ENCODE assay signal across 37 cellular contexts in genomic region chrX:20171887-20172286, GRCh38.
"Had no signal": no experiment of that assay in that cellular context is flagged by ENCODE, and none has a peak within 500 bp of the region (broad histone marks: within the 10 kb centered on the region; RNA-seq: fewer than 3 reads in every experiment).

No MANE protein-coding gene starts in this region.

- ATAC-seq: activated CD8-positive, alpha-beta T cell treated with anti-CD3 and anti-CD28 coated beads for 36 hours; activated naive CD4-positive, alpha-beta T cell treated with anti-CD3 and anti-CD28 coated beads, Interleukin-2, amount 50 U/mL, for 72 hours; activated T-cell treated with anti-CD3 and anti-CD28 coated beads, Interleukin-2, amount 50 U/mL, for 4 hours; activated T-cell treated with anti-CD3 and anti-CD28 coated beads, Interleukin-2, amount 50 U/mL, for 72 hours; activated T-helper 17 cell treated with anti-CD3 and anti-CD28 coated beads, Interleukin-2, amount 50 U/mL, for 72 hours had no signal

- H3K27me3 Mint-ChIP-seq: activated B cell treated with CpG ODN at 0.5 μM for 24 hours; activated CD4-positive, alpha-beta memory T cell treated with anti-CD3 and anti-CD28 coated beads for 36 hours; activated CD4-positive, alpha-beta T cell treated with anti-CD3 and anti-CD28 coated beads, Interleukin-2, amount 10 ng/mL, durations not matched to agents 24 days and 14 days; activated CD8-positive, alpha-beta T cell treated with anti-CD3 and anti-CD28 coated beads for 36 hours; activated naive CD8-positive, alpha-beta T cell treated with anti-CD3 and anti-CD28 coated beads for 36 hours; activated T-helper 17 cell treated with anti-CD3 and anti-CD28 coated beads, Interleukin-2, amount 50 U/mL, for 72 hours; brain; central memory CD8-positive, alpha-beta T cell had no signal

- H3K4me1 ChIP-seq: adrenal gland had no signal

- H3K4me3 ChIP-seq: adrenal gland had no signal

- FAIRE-seq: bronchial epithelial cell, TTC549 had no signal

- H3K4me3 Mint-ChIP-seq: activated B cell treated with CpG ODN at 0.5 μM for 24 hours; activated CD4-positive, alpha-beta memory T cell treated with anti-CD3 and anti-CD28 coated beads for 36 hours; activated CD4-positive, alpha-beta T cell treated with anti-CD3 and anti-CD28 coated beads, Interleukin-2, amount 10 ng/mL, durations not matched to agents 24 days and 14 days; activated CD8-positive, alpha-beta T cell treated with anti-CD3 and anti-CD28 coated beads for 36 hours; activated naive CD4-positive, alpha-beta T cell treated with anti-CD3 and anti-CD28 coated beads for 36 hours; activated naive CD8-positive, alpha-beta T cell treated with anti-CD3 and anti-CD28 coated beads for 36 hours; activated T-cell treated with anti-CD3 and anti-CD28 coated beads, Interleukin-2, amount 50 U/mL, for 4 hours; activated T-cell treated with anti-CD3 and anti-CD28 coated beads, Interleukin-2, amount 50 U/mL, for 72 hours; activated T-helper 1 cell treated with anti-CD3 and anti-CD28 coated beads, Interleukin-12 subunit alpha, Interleukin-12 subunit beta, Interleukin-2, Interleukin-4 antibody, amounts not matched to agents 30 ng/mL and 10 ng/mL and 1 ng/mL, durations not matched to agents 14 hours and 24 hours and 36 hours; activated T-helper 17 cell treated with anti-CD3 and anti-CD28 coated beads, Interleukin-2, amount 50 U/mL, for 72 hours; brain; central memory CD8-positive, alpha-beta T cell; T-helper 1 cell treated with Interleukin-12 subunit alpha and Interleukin-12 subunit beta and Interleukin-4 antibody, amounts not matched to agents 30 μg/mL and 1 μg/mL, for 36 hours; T-helper 2 cell treated with Interferon-gamma antibody and Interleukin-4, amounts not matched to agents 5 μg/mL and 100 μg/mL, for 36 hours had no signal

- H3K4me1 Mint-ChIP-seq: activated B cell treated with CpG ODN at 0.5 μM for 24 hours; activated CD4-positive, alpha-beta T cell treated with anti-CD3 and anti-CD28 coated beads, Interleukin-2, amount 10 ng/mL, durations not matched to agents 24 days and 14 days; activated naive CD8-positive, alpha-beta T cell treated with anti-CD3 and anti-CD28 coated beads for 36 hours; activated T-helper 17 cell treated with anti-CD3 and anti-CD28 coated beads, Interleukin-2, amount 50 U/mL, for 72 hours; brain; central memory CD8-positive, alpha-beta T cell had no signal

- H3K9me3 ChIP-seq: adrenal gland had no signal

- H3K27ac Mint-ChIP-seq: activated B cell treated with CpG ODN at 0.5 μM for 24 hours; activated CD4-positive, alpha-beta memory T cell treated with anti-CD3 and anti-CD28 coated beads for 36 hours; activated CD4-positive, alpha-beta T cell treated with anti-CD3 and anti-CD28 coated beads, Interleukin-2, amount 10 ng/mL, durations not matched to agents 24 days and 14 days; activated CD8-positive, alpha-beta T cell treated with anti-CD3 and anti-CD28 coated beads for 36 hours; activated naive CD4-positive, alpha-beta T cell treated with anti-CD3 and anti-CD28 coated beads for 36 hours; activated naive CD4-positive, alpha-beta T cell treated with anti-CD3 and anti-CD28 coated beads, Interleukin-2, amount 50 U/mL, for 72 hours; activated naive CD8-positive, alpha-beta T cell treated with anti-CD3 and anti-CD28 coated beads for 36 hours; activated T-cell treated with anti-CD3 and anti-CD28 coated beads, Interleukin-2, amount 50 U/mL, for 72 hours; activated T-helper 1 cell treated with anti-CD3 and anti-CD28 coated beads, Interleukin-12 subunit alpha, Interleukin-12 subunit beta, Interleukin-2, Interleukin-4 antibody, amounts not matched to agents 30 ng/mL and 10 ng/mL and 1 ng/mL, durations not matched to agents 14 hours and 24 hours and 36 hours; activated T-helper 17 cell treated with anti-CD3 and anti-CD28 coated beads, Interleukin-2, amount 50 U/mL, for 72 hours; brain; T-helper 1 cell treated with Interleukin-12 subunit alpha and Interleukin-12 subunit beta and Interleukin-4 antibody, amounts not matched to agents 30 μg/mL and 1 μg/mL, for 36 hours; T-helper 2 cell treated with Interferon-gamma antibody and Interleukin-4, amounts not matched to agents 5 μg/mL and 100 μg/mL, for 36 hours had no signal

- H3K9me3 Mint-ChIP-seq: activated B cell treated with CpG ODN at 0.5 μM for 24 hours; activated CD4-positive, alpha-beta memory T cell treated with anti-CD3 and anti-CD28 coated beads for 36 hours; activated CD4-positive, alpha-beta T cell treated with anti-CD3 and anti-CD28 coated beads, Interleukin-2, amount 10 ng/mL, durations not matched to agents 24 days and 14 days; activated CD8-positive, alpha-beta T cell treated with anti-CD3 and anti-CD28 coated beads for 36 hours; activated naive CD4-positive, alpha-beta T cell treated with anti-CD3 and anti-CD28 coated beads for 36 hours; activated naive CD4-positive, alpha-beta T cell treated with anti-CD3 and anti-CD28 coated beads, Interleukin-2, amount 50 U/mL, for 72 hours; activated naive CD8-positive, alpha-beta T cell treated with anti-CD3 and anti-CD28 coated beads for 36 hours; activated T-cell treated with anti-CD3 and anti-CD28 coated beads, Interleukin-2, amount 50 U/mL, for 4 hours; activated T-cell treated with anti-CD3 and anti-CD28 coated beads, Interleukin-2, amount 50 U/mL, for 72 hours; activated T-helper 1 cell treated with anti-CD3 and anti-CD28 coated beads, Interleukin-12 subunit alpha, Interleukin-12 subunit beta, Interleukin-2, Interleukin-4 antibody, amounts not matched to agents 30 ng/mL and 10 ng/mL and 1 ng/mL, durations not matched to agents 14 hours and 24 hours and 36 hours; activated T-helper 17 cell treated with anti-CD3 and anti-CD28 coated beads, Interleukin-2, amount 50 U/mL, for 72 hours; brain; central memory CD8-positive, alpha-beta T cell; T-helper 1 cell treated with Interleukin-12 subunit alpha and Interleukin-12 subunit beta and Interleukin-4 antibody, amounts not matched to agents 30 μg/mL and 1 μg/mL, for 36 hours; T-helper 2 cell treated with Interferon-gamma antibody and Interleukin-4, amounts not matched to agents 5 μg/mL and 100 μg/mL, for 36 hours had no signal

- H3K27ac ChIP-seq: adrenal gland, VCaP had no signal

- DNase-seq: activated B cell treated with CpG ODN at 0.5 μM for 24 hours; activated CD4-positive, alpha-beta memory T cell treated with anti-CD3 and anti-CD28 coated beads for 36 hours; activated CD4-positive, alpha-beta T cell treated with anti-CD3 and anti-CD28 coated beads for 4 hours; activated CD4-positive, alpha-beta T cell treated with anti-CD3 and anti-CD28 coated beads, Interleukin-2, amount 10 ng/mL, durations not matched to agents 24 days and 14 days; activated CD4-positive, alpha-beta T cell treated with anti-CD3 and anti-CD28 coated beads, Interleukin-2, amount 50 U/mL, for 1 hour; activated CD4-positive, alpha-beta T cell treated with anti-CD3 and anti-CD28 coated beads, Interleukin-2, amount 50 U/mL, for 4 hours; activated CD4-positive, CD25-positive, alpha-beta regulatory T cell treated with anti-CD3 and anti-CD28 coated beads, Interleukin-2, amount 50 U/mL, for 72 hours; activated CD8-positive, alpha-beta memory T cell treated with anti-CD3 and anti-CD28 coated beads, Interleukin-2, amount 50 U/mL, for 4 hours; activated CD8-positive, alpha-beta T cell treated with anti-CD3 and anti-CD28 coated beads for 36 hours; activated effector memory CD4-positive, alpha-beta T cell treated with anti-CD3 and anti-CD28 coated beads, Interleukin-2, amount 50 U/mL, for 16 hours; activated gamma-delta T cell treated with Interleukin-2 at 50 U/mL for 16 hours; activated naive CD4-positive, alpha-beta T cell; activated naive CD4-positive, alpha-beta T cell treated with anti-CD3 and anti-CD28 coated beads for 36 hours; activated naive CD4-positive, alpha-beta T cell treated with anti-CD3 and anti-CD28 coated beads, Interleukin-2, amount 50 U/mL, for 16 hours; activated naive CD8-positive, alpha-beta T cell treated with anti-CD3 and anti-CD28 coated beads for 36 hours; activated T-cell treated with anti-CD3 and anti-CD28 coated beads for 4 hours; activated T-cell treated with anti-CD3 and anti-CD28 coated beads, Interleukin-2, amount 50 U/mL, for 1 hour; activated T-cell treated with anti-CD3 and anti-CD28 coated beads, Interleukin-2, amount 50 U/mL, for 4 hours; activated T-cell treated with anti-CD3 and anti-CD28 coated beads, Interleukin-2, amount 50 U/mL, for 72 hours; adrenal gland; amniotic stem cell; aorta; caudate nucleus; cerebellar nuclear complex; T-helper 1 cell; T-helper 2 cell; T-helper 9 cell had no signal
